In genomic region chr6:166572370-166573261, GRCh38 we compare ENCODE assay signal across 10 cellular contexts. TPM values are rescaled to one million over a fixed set of nuclear protein-coding genes. Genes with fewer than 3 reads are reported as not detected.
DNase-seq lines count a peak whose midpoint lies in the region; ATAC-seq and TF ChIP-seq lines count a peak whose summit lies in the region.
"Had no signal": no experiment of that assay in that cellular context is flagged by ENCODE, and none has a peak within 500 bp of the region (broad histone marks: within the 10 kb centered on the region; RNA-seq: fewer than 3 reads in every experiment).

No MANE protein-coding gene starts in this region.

- H3K36me3 Mint-ChIP-seq in GM23338 (ENCODE audit: low read depth) (peaks cover 26% of the 10 kb centered on the region), glutamatergic neuron (ENCODE audit: unreplicated experiment) (peaks cover 20% of the 10 kb centered on the region)

- TF ChIP-seq CTCF in GM23338 (conservative IDR thresholded peaks at IDR 0.05; ENCODE audit: low read depth in 2 of 2): peak in 1 of 2 experiments; percentile 37; a peak in 2 of 4 replicates
- TF ChIP-seq CTCF in glutamatergic neuron (IDR thresholded peaks at IDR 0.05; ENCODE audit: partially characterized antibody, unreplicated experiment): no peak
- no peak for TF ChIP-seq CTCF in omental fat pad (IDR thresholded peaks at IDR 0.05)

- intact Hi-C loops in sciatic nerve (cut with DNase I): no loop called here

- DNase-seq in GM23338 (ENCODE audit: low spot score) (peak; percentile 78), SHP77 (lab: John Stamatoyannopoulos, UW) (peak; percentile 89 to 91), glutamatergic neuron (peak; percentile 56), sciatic nerve (ENCODE audit: low spot score) (no peak), inferior parietal cortex (ENCODE audit: extremely low spot score) (no peak), SKM-1 treated with dmso at 0.1 percent for 144 hours (lab: John Stamatoyannopoulos, UW; ENCODE audit: unreplicated experiment) (no peak), omental fat pad (ENCODE audit: low spot score) (no peak)
- DNase-seq: esophagus squamous epithelium had no signal

- peaks cover 6% of the 10 kb centered on the region; the same call in 1 of the 2 replicates for H3F3A ChIP-seq in GM23338 (replicated peaks; ENCODE audit: low read depth)

- H3K79me2 ChIP-seq in GM23338 (replicated peaks; ENCODE audit: insufficient read depth): peaks cover 62% of the 10 kb centered on the region

- ATAC-seq in GM23338: peak; percentile 92
- ATAC-seq in sciatic nerve: peak; percentile 95
- ATAC-seq in GM21528 (IDR thresholded peaks at IDR 0.05; ENCODE audit: low FRiP score, unreplicated experiment): no peak
- ATAC-seq in omental fat pad (ENCODE audit: low FRiP score): no peak

- H3K4me2 ChIP-seq in GM23338: peak overlapping the region; percentile 66

- peaks cover 21% of the 10 kb centered on the region for H3K4me1 ChIP-seq in GM23338 (ENCODE audit: insufficient read depth)

- H3K27me3 Mint-ChIP-seq in GM23338 (ENCODE audit: insufficient read depth, low read depth, poor library complexity): peaks cover 9% of the 10 kb centered on the region
- H3K27me3 Mint-ChIP-seq in glutamatergic neuron (ENCODE audit: unreplicated experiment): peaks cover 6% of the 10 kb centered on the region
- H3K27me3 Mint-ChIP-seq: IgD-negative memory B cell had no signal

- no peaks in the 10 kb centered on the region for H3K27me3 ChIP-seq in GM23338 (ENCODE audit: insufficient read depth)
- H3K27me3 ChIP-seq: esophagus squamous epithelium had no signal

- peak overlapping the region; percentile 11; the same call in 1 of the 2 replicates for H3K4me3 ChIP-seq in GM23338
- H3K4me3 ChIP-seq: esophagus squamous epithelium had no signal

- H2AFZ ChIP-seq in GM23338: no peak overlapping the region

- H3K9me2 ChIP-seq in GM23338 (ENCODE audit: insufficient read depth): no peaks in the 10 kb centered on the region

- H3K27ac Mint-ChIP-seq in GM23338 (peak overlapping the region; percentile 94), glutamatergic neuron (ENCODE audit: unreplicated experiment) (peak overlapping the region; percentile 92)
- H3K27ac Mint-ChIP-seq: IgD-negative memory B cell had no signal

- peak overlapping the region; percentile 22; the same call in 1 of the 2 replicates for H3K27ac ChIP-seq in GM23338 (ENCODE audit: low read depth)

- peak overlapping the region; percentile 55 for H3K4me3 Mint-ChIP-seq in GM23338
- H3K4me3 Mint-ChIP-seq in glutamatergic neuron (ENCODE audit: unreplicated experiment): peak overlapping the region; percentile 68
- H3K4me3 Mint-ChIP-seq: IgD-negative memory B cell had no signal

- no peaks in the 10 kb centered on the region for H3K36me3 ChIP-seq in GM23338 (ENCODE audit: insufficient read depth)

- H3K4me1 Mint-ChIP-seq in GM23338: peaks cover 55% of the 10 kb centered on the region
- peaks cover 36% of the 10 kb centered on the region for H3K4me1 Mint-ChIP-seq in glutamatergic neuron (ENCODE audit: low read depth, unreplicated experiment)
- H3K4me1 Mint-ChIP-seq: IgD-negative memory B cell had no signal

- H4K20me1 ChIP-seq in GM23338 (replicated peaks; ENCODE audit: insufficient read depth): peaks cover 12% of the 10 kb centered on the region

- H3K9me3 Mint-ChIP-seq in GM23338: peaks cover 18% of the 10 kb centered on the region
- H3K9me3 Mint-ChIP-seq in glutamatergic neuron (ENCODE audit: unreplicated experiment): peaks cover 9% of the 10 kb centered on the region

TF ChIP-seq in GM23338, 12 proteins besides CTCF, POLR2A, EP300 and RAD21 (continues in another document):
- TF ChIP-seq ZNF462 (CRISPR knock-in tag; IDR thresholded peaks at IDR 0.05) (no peak), ETS1 (IDR thresholded peaks at IDR 0.05) (no peak), EZH2phosphoT487 (IDR thresholded peaks at IDR 0.05; ENCODE audit: unreplicated experiment) (no peak), STAT1 (IDR thresholded peaks at IDR 0.05; ENCODE audit: unreplicated experiment) (no peak), NANOG (IDR thresholded peaks at IDR 0.05; ENCODE audit: borderline replicate concordance) (no peak), POLR2AphosphoS5 (IDR thresholded peaks at IDR 0.05; ENCODE audit: low read depth) (no peak)

RNA-seq across cellular contexts. Expression of gene RAMACL, which starts 13.9 kb away (rescaled TPM):
- total RNA-seq in GM23338 (2014; rRNA removed; shearing (Covaris generic)): 4.0 and 4.2 TPM in 2 replicates
- 0.61 and 0.68 TPM in 2 replicates for polyA plus RNA-seq in GM23338 (2016; fragmentation: Nextera tagmentation; extraction: Ambion mirVana)
- total RNA-seq in glutamatergic neuron (ENCODE audit: unreplicated experiment) (9.5 TPM), sciatic nerve (4.3 TPM), omental fat pad (10 to 100 TPM in 1 of 4 donors, 1 to 10 TPM in 3; 1.9 to 10.9 (median 4.6) TPM)

RNA-seq across cellular contexts. Expression of gene RPS6KA2, which starts 54.4 kb away (rescaled TPM):
- 25.3 and 25.6 TPM in 2 replicates for total RNA-seq in GM23338 (2014; rRNA removed; shearing (Covaris generic))
- 9.4 and 12.5 TPM in 2 replicates for polyA plus RNA-seq in GM23338 (2016; fragmentation: Nextera tagmentation; extraction: Ambion mirVana)
- total RNA-seq in glutamatergic neuron (ENCODE audit: unreplicated experiment) (109 TPM), sciatic nerve (69.9 TPM), omental fat pad (10 to 100 TPM; 52.1 to 84.8 (median 58.7) TPM)

Comparison
In these comparisons a context has a peak if more than half of its experiments do, and no peak if none do; other contexts are left out.
1. ATAC-seq: peak in GM23338 (single experiment) and sciatic nerve (single experiment); none in GM21528 (single experiment) and omental fat pad (single experiment).
2. DNase-seq: peak in GM23338 (single experiment), SHP77 (2 of 2) and glutamatergic neuron (single experiment); none in sciatic nerve (single experiment), inferior parietal cortex (single experiment), SKM-1 treated with dmso at 0.1 percent for 144 hours (single experiment) and omental fat pad (single experiment).